ENCODE assay signal across 10 cellular contexts in the genomic region with DNA sequence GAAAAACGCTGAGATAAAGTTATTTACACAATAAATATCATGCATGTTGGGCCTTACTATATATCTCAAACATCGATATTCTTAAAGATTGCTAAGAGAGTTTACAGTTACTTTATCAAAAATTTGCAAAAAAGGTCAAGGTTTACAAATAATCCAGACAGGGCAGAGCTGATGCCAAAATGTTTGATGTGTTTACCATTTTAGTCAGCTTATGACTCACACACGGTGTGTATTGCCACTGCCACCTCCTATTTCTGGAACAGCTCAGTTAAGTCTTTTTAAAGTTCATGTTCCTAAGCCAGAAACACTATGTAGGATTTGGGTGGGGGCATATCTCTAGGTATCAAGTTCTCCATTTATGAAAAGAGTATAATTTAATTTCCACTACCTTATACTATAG.
A peak's percentile ranks its signal among the peaks of the same experiment; 100 is the strongest.
DNase-seq lines count a peak whose midpoint lies in the region; ATAC-seq and TF ChIP-seq lines count a peak whose summit lies in the region.
"Had no signal": no experiment of that assay in that cellular context is flagged by ENCODE, and none has a peak within 500 bp of the region (broad histone marks: within the 10 kb centered on the region; RNA-seq: fewer than 3 reads in every experiment).

No MANE protein-coding gene starts in this region.

- H3K9me3 Mint-ChIP-seq in activated CD8-positive, alpha-beta T cell treated with anti-CD3 and anti-CD28 coated beads for 36 hours: peaks cover 1% of the 10 kb centered on the region
- no peaks in the 10 kb centered on the region for H3K9me3 Mint-ChIP-seq in activated CD8-positive, alpha-beta T cell treated with anti-CD3 and anti-CD28 coated beads, Interleukin-2, amount 10 ng/mL, durations not matched to agents 7 days and 5 days (ENCODE audit: insufficient read depth)
- H3K9me3 Mint-ChIP-seq in T-helper 2 cell treated with Interferon-gamma antibody and Interleukin-4, amounts not matched to agents 5 μg/mL and 100 μg/mL, for 36 hours: no peaks in the 10 kb centered on the region
- no peaks in the 10 kb centered on the region for H3K9me3 Mint-ChIP-seq in stimulated activated effector memory CD8-positive, alpha-beta T cell treated with anti-CD3 and anti-CD28 coated beads, Interleukin-12 subunit alpha, Interleukin-12 subunit beta, amount 100 ng/mL, for 72 hours

- H3K4me1 ChIP-seq in colonic mucosa: no peaks in the 10 kb centered on the region
- H3K4me1 ChIP-seq: BLaER1 had no signal

- intact Hi-C loops in activated CD8-positive, alpha-beta T cell treated with anti-CD3 and anti-CD28 coated beads for 36 hours (cut with micrococcal nuclease): no loop called here
- intact Hi-C loops in colonic mucosa (cut with DNase I): no loop called here

- peak overlapping the region; percentile 75 for H3K27ac Mint-ChIP-seq in activated CD8-positive, alpha-beta T cell treated with anti-CD3 and anti-CD28 coated beads for 36 hours
- H3K27ac Mint-ChIP-seq in activated CD8-positive, alpha-beta T cell treated with anti-CD3 and anti-CD28 coated beads, Interleukin-2, amount 10 ng/mL, durations not matched to agents 7 days and 5 days: no peak overlapping the region
- peak overlapping the region; percentile 28 for H3K27ac Mint-ChIP-seq in T-helper 2 cell treated with Interferon-gamma antibody and Interleukin-4, amounts not matched to agents 5 μg/mL and 100 μg/mL, for 36 hours
- peak overlapping the region; percentile 74 for H3K27ac Mint-ChIP-seq in stimulated activated effector memory CD8-positive, alpha-beta T cell treated with anti-CD3 and anti-CD28 coated beads, Interleukin-12 subunit alpha, Interleukin-12 subunit beta, amount 100 ng/mL, for 72 hours

- no peaks in the 10 kb centered on the region for H3K9me3 ChIP-seq in colonic mucosa
- H3K9me3 ChIP-seq: BLaER1 had no signal

- H3K4me3 Mint-ChIP-seq in activated CD8-positive, alpha-beta T cell treated with anti-CD3 and anti-CD28 coated beads for 36 hours: no peak overlapping the region
- no peak overlapping the region for H3K4me3 Mint-ChIP-seq in activated CD8-positive, alpha-beta T cell treated with anti-CD3 and anti-CD28 coated beads, Interleukin-2, amount 10 ng/mL, durations not matched to agents 7 days and 5 days
- H3K4me3 Mint-ChIP-seq in T-helper 2 cell treated with Interferon-gamma antibody and Interleukin-4, amounts not matched to agents 5 μg/mL and 100 μg/mL, for 36 hours: no peak overlapping the region
- no peak overlapping the region for H3K4me3 Mint-ChIP-seq in stimulated activated effector memory CD8-positive, alpha-beta T cell treated with anti-CD3 and anti-CD28 coated beads, Interleukin-12 subunit alpha, Interleukin-12 subunit beta, amount 100 ng/mL, for 72 hours

- peaks cover 71% of the 10 kb centered on the region for H3K4me1 Mint-ChIP-seq in activated CD8-positive, alpha-beta T cell treated with anti-CD3 and anti-CD28 coated beads for 36 hours (ENCODE audit: low read depth)
- peaks cover 34% of the 10 kb centered on the region for H3K4me1 Mint-ChIP-seq in activated CD8-positive, alpha-beta T cell treated with anti-CD3 and anti-CD28 coated beads, Interleukin-2, amount 10 ng/mL, durations not matched to agents 7 days and 5 days (ENCODE audit: low read depth)
- peaks cover 53% of the 10 kb centered on the region for H3K4me1 Mint-ChIP-seq in T-helper 2 cell treated with Interferon-gamma antibody and Interleukin-4, amounts not matched to agents 5 μg/mL and 100 μg/mL, for 36 hours (ENCODE audit: low read depth)
- H3K4me1 Mint-ChIP-seq in stimulated activated effector memory CD8-positive, alpha-beta T cell treated with anti-CD3 and anti-CD28 coated beads, Interleukin-12 subunit alpha, Interleukin-12 subunit beta, amount 100 ng/mL, for 72 hours: peaks cover 55% of the 10 kb centered on the region

- peaks cover 64% of the 10 kb centered on the region for H3K36me3 Mint-ChIP-seq in activated CD8-positive, alpha-beta T cell treated with anti-CD3 and anti-CD28 coated beads for 36 hours (ENCODE audit: low read depth)
- peaks cover 52% of the 10 kb centered on the region for H3K36me3 Mint-ChIP-seq in activated CD8-positive, alpha-beta T cell treated with anti-CD3 and anti-CD28 coated beads, Interleukin-2, amount 10 ng/mL, durations not matched to agents 7 days and 5 days (ENCODE audit: low read depth)
- peaks cover 67% of the 10 kb centered on the region for H3K36me3 Mint-ChIP-seq in T-helper 2 cell treated with Interferon-gamma antibody and Interleukin-4, amounts not matched to agents 5 μg/mL and 100 μg/mL, for 36 hours (ENCODE audit: low read depth)
- peaks cover 57% of the 10 kb centered on the region for H3K36me3 Mint-ChIP-seq in stimulated activated effector memory CD8-positive, alpha-beta T cell treated with anti-CD3 and anti-CD28 coated beads, Interleukin-12 subunit alpha, Interleukin-12 subunit beta, amount 100 ng/mL, for 72 hours

- ATAC-seq in activated CD8-positive, alpha-beta T cell treated with anti-CD3 and anti-CD28 coated beads for 36 hours: peak; percentile 92
- no peak for ATAC-seq in activated CD8-positive, alpha-beta T cell treated with anti-CD3 and anti-CD28 coated beads, Interleukin-2, amount 10 ng/mL, durations not matched to agents 7 days and 5 days
- ATAC-seq in stimulated activated effector memory CD8-positive, alpha-beta T cell treated with anti-CD3 and anti-CD28 coated beads, Interleukin-12 subunit alpha, Interleukin-12 subunit beta, amount 100 ng/mL, for 72 hours: peak; percentile 95
- no peak for ATAC-seq in HG02763 (IDR thresholded peaks at IDR 0.05; ENCODE audit: unreplicated experiment)
- no peak for ATAC-seq in GM19397 (IDR thresholded peaks at IDR 0.05; ENCODE audit: unreplicated experiment)

- H3K27me3 ChIP-seq in colonic mucosa: no peaks in the 10 kb centered on the region
- H3K27me3 ChIP-seq: BLaER1 had no signal

- H3K4me3 ChIP-seq in colonic mucosa: no peak overlapping the region
- H3K4me3 ChIP-seq: BLaER1 had no signal

- H3K27ac ChIP-seq in colonic mucosa: no peak overlapping the region
- H3K27ac ChIP-seq: BLaER1 had no signal

- peak; percentile 23 for DNase-seq in activated CD8-positive, alpha-beta T cell treated with anti-CD3 and anti-CD28 coated beads for 36 hours
- DNase-seq in activated CD8-positive, alpha-beta T cell treated with anti-CD3 and anti-CD28 coated beads, Interleukin-2, amount 10 ng/mL, durations not matched to agents 7 days and 5 days: no peak
- peak; percentile 15 for DNase-seq in T-helper 2 cell treated with Interferon-gamma antibody and Interleukin-4, amounts not matched to agents 5 μg/mL and 100 μg/mL, for 36 hours (ENCODE audit: low spot score)
- DNase-seq in fibroblast of gingiva (ENCODE audit: low read depth): peak; percentile 17
- no peak for DNase-seq in stimulated activated effector memory CD8-positive, alpha-beta T cell treated with anti-CD3 and anti-CD28 coated beads, Interleukin-12 subunit alpha, Interleukin-12 subunit beta, amount 100 ng/mL, for 72 hours (ENCODE audit: low spot score in 2 of 2)
- no peak for DNase-seq in colonic mucosa
- DNase-seq: NCI-H1092 had no signal

- H3K9ac ChIP-seq in colonic mucosa (ENCODE audit: low read depth in 2 of 2, low read length in 2 of 2): no peak overlapping the region
- H3K9ac ChIP-seq: BLaER1 had no signal

- no peaks in the 10 kb centered on the region for H3K36me3 ChIP-seq in colonic mucosa
- H3K36me3 ChIP-seq: BLaER1 had no signal

- POLR2A ChIA-PET in activated CD8-positive, alpha-beta T cell treated with anti-CD3 and anti-CD28 coated beads for 36 hours (lab: Charles Lee): interaction anchor here (0.6 to 0.7 kb wide), 2 partner anchors 32 to 261 kb away, joined by 3 read pairs; no protein-coding TSS in a partner anchor
- POLR2A ChIA-PET in activated CD8-positive, alpha-beta T cell treated with anti-CD3 and anti-CD28 coated beads, Interleukin-2, amount 10 ng/mL, durations not matched to agents 7 days and 5 days (lab: Charles Lee): no interaction called here

- no peak for TF ChIP-seq CTCF in activated CD8-positive, alpha-beta T cell treated with anti-CD3 and anti-CD28 coated beads for 36 hours (IDR thresholded peaks at IDR 0.05)
- no peak for TF ChIP-seq CTCF in colonic mucosa (IDR thresholded peaks at IDR 0.05)

- CTCF ChIA-PET in activated CD8-positive, alpha-beta T cell treated with anti-CD3 and anti-CD28 coated beads for 36 hours (lab: Charles Lee): interaction anchor here (1.1 to 2.7 kb wide), 3 partner anchors 13 to 64 kb away, joined by 3 to 14 read pairs (median 3); no protein-coding TSS in a partner anchor
- CTCF ChIA-PET in activated CD8-positive, alpha-beta T cell treated with anti-CD3 and anti-CD28 coated beads, Interleukin-2, amount 10 ng/mL, durations not matched to agents 7 days and 5 days (lab: Charles Lee): interaction anchor here (0.7 to 1.5 kb wide), 4 partner anchors 9 to 920 kb away, joined by 3 to 8 read pairs (median 3); no protein-coding TSS in a partner anchor

- no peaks in the 10 kb centered on the region for H3K27me3 Mint-ChIP-seq in activated CD8-positive, alpha-beta T cell treated with anti-CD3 and anti-CD28 coated beads for 36 hours
- H3K27me3 Mint-ChIP-seq in activated CD8-positive, alpha-beta T cell treated with anti-CD3 and anti-CD28 coated beads, Interleukin-2, amount 10 ng/mL, durations not matched to agents 7 days and 5 days (ENCODE audit: low read depth): no peaks in the 10 kb centered on the region
- H3K27me3 Mint-ChIP-seq in T-helper 2 cell treated with Interferon-gamma antibody and Interleukin-4, amounts not matched to agents 5 μg/mL and 100 μg/mL, for 36 hours (ENCODE audit: low read depth): no peaks in the 10 kb centered on the region

Comparison
In these comparisons a context has a peak if more than half of its experiments do, and no peak if none do; other contexts are left out.
1. ATAC-seq: peak in activated CD8-positive, alpha-beta T cell treated with anti-CD3 and anti-CD28 coated beads for 36 hours (single experiment) and stimulated activated effector memory CD8-positive, alpha-beta T cell treated with anti-CD3 and anti-CD28 coated beads, Interleukin-12 subunit alpha, Interleukin-12 subunit beta, amount 100 ng/mL, for 72 hours (single experiment); none in activated CD8-positive, alpha-beta T cell treated with anti-CD3 and anti-CD28 coated beads, Interleukin-2, amount 10 ng/mL, durations not matched to agents 7 days and 5 days (single experiment), HG02763 (single experiment) and GM19397 (single experiment).
2. DNase-seq: peak in activated CD8-positive, alpha-beta T cell treated with anti-CD3 and anti-CD28 coated beads for 36 hours (single experiment), T-helper 2 cell treated with Interferon-gamma antibody and Interleukin-4, amounts not matched to agents 5 μg/mL and 100 μg/mL, for 36 hours (single experiment) and fibroblast of gingiva (single experiment); none in activated CD8-positive, alpha-beta T cell treated with anti-CD3 and anti-CD28 coated beads, Interleukin-2, amount 10 ng/mL, durations not matched to agents 7 days and 5 days (single experiment), stimulated activated effector memory CD8-positive, alpha-beta T cell treated with anti-CD3 and anti-CD28 coated beads, Interleukin-12 subunit alpha, Interleukin-12 subunit beta, amount 100 ng/mL, for 72 hours (0 of 2) and colonic mucosa (single experiment).